12 cellular contexts compared by ENCODE assay signal in the genomic region with DNA sequence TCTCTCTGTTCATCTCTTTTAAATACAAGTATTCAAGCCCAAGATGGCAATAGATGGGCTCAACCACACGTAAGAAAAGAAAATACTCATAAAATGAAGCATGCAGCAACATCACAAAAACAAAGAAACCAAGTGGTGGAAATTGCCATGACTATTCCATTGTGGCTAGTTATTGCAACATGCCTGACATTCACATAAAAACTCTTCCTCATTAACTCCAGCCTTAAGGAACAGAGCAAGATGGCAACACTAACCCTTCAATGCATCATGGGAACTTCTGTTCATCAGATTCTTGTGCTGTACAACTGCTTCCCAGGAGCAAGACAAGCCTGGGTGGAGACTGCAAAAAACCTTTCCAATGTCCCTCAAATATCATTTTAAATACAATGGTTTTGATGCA. TPM values are rescaled to one million over a fixed set of nuclear protein-coding genes. Genes with fewer than 3 reads are reported as not detected.
DNase-seq lines count a peak whose midpoint lies in the region; ATAC-seq and TF ChIP-seq lines count a peak whose summit lies in the region.
"Had no signal": no experiment of that assay in that cellular context is flagged by ENCODE, and none has a peak within 500 bp of the region (broad histone marks: within the 10 kb centered on the region; RNA-seq: fewer than 3 reads in every experiment).

No MANE protein-coding gene starts in this region.

- peak; percentile 20 for DNase-seq in AG08396 (ENCODE audit: low spot score)
- DNase-seq in HT1080 (ENCODE audit: low read depth) = peak; percentile 72
- DNase-seq in kidney glomerular epithelial cell (lab: John Stamatoyannopoulos, UW) = peak; percentile 39
- no peak for DNase-seq in KG1 (lab: John Stamatoyannopoulos, UW)
- DNase-seq: activated CD4-positive, alpha-beta T cell treated with anti-CD3 and anti-CD28 coated beads for 36 hours; H7; pancreas had no signal

- peaks cover 0 to 8% (median 0%) of the 10 kb centered on the region in 5 experiments for H3K9me3 Mint-ChIP-seq in brain
- H3K9me3 Mint-ChIP-seq: activated T-cell treated with anti-CD3 and anti-CD28 coated beads, Interleukin-2, amount 50 U/mL, for 72 hours had no signal

- H3K27ac Mint-ChIP-seq in brain = no peak overlapping the region
- H3K27ac Mint-ChIP-seq: activated CD4-positive, alpha-beta T cell treated with anti-CD3 and anti-CD28 coated beads for 36 hours; activated T-cell treated with anti-CD3 and anti-CD28 coated beads, Interleukin-2, amount 50 U/mL, for 72 hours had no signal

- TF ChIP-seq CTCF in brain (conservative IDR thresholded peaks at IDR 0.05) = no peak

- H3K36me3 Mint-ChIP-seq in brain = no peaks in the 10 kb centered on the region

- no peak for ATAC-seq in GM21423 (IDR thresholded peaks at IDR 0.05; ENCODE audit: unreplicated experiment)
- no peak for ATAC-seq in GM19452 (IDR thresholded peaks at IDR 0.05; ENCODE audit: unreplicated experiment)
- ATAC-seq in GM18907 (IDR thresholded peaks at IDR 0.05; ENCODE audit: unreplicated experiment) = no peak
- ATAC-seq: pancreas had no signal

- peaks cover 35% of the 10 kb centered on the region for H3K4me1 Mint-ChIP-seq in brain

- peaks cover 64% of the 10 kb centered on the region for H3K27me3 Mint-ChIP-seq in brain

- H3K4me3 Mint-ChIP-seq in brain = peak overlapping the region in 4 of 5 experiments; percentile 9 to 92 (median 46)
- H3K4me3 Mint-ChIP-seq: activated CD4-positive, alpha-beta T cell treated with anti-CD3 and anti-CD28 coated beads for 36 hours; activated T-cell treated with anti-CD3 and anti-CD28 coated beads, Interleukin-2, amount 50 U/mL, for 72 hours had no signal

RNA-seq across cellular contexts. Expression of gene GLIS3, which starts 1.4 kb away (rescaled TPM):
- total RNA-seq in HT1080 (2014; rRNA removed; shearing (Covaris generic)) = 13.2 and 13.3 TPM in 2 replicates
- polyA plus RNA-seq in HT1080 (2015; cell fraction: cytosol; rRNA removed) = 13.7 and 18.0 TPM in 2 replicates
- 13.0 and 14.1 TPM in 2 replicates for polyA plus RNA-seq in HT1080 (2015; cell fraction: nucleus; rRNA removed)
- 1.6 TPM for polyA plus RNA-seq in brain (ENCODE audit: insufficient read depth, low read depth, low replicate concordance)
